Comparison of ENCODE assay signal across 12 cellular contexts in genomic region chr6:88899569-88900316, GRCh38.
DNase-seq lines count a peak whose midpoint lies in the region; ATAC-seq and TF ChIP-seq lines count a peak whose summit lies in the region.
"Had no signal": no experiment of that assay in that cellular context is flagged by ENCODE, and none has a peak within 500 bp of the region (broad histone marks: within the 10 kb centered on the region; RNA-seq: fewer than 3 reads in every experiment).

No MANE protein-coding gene starts in this region.

- DNase-seq in DMS53 (lab: John Stamatoyannopoulos, UW), result peak; percentile 21
- DNase-seq in DMS53 treated with DMSO at 0.1 percent for 48 hours (lab: John Stamatoyannopoulos, UW; ENCODE audit: unreplicated experiment), result no peak
- peak; percentile 13 to 46 for DNase-seq in Kasumi-1 (lab: John Stamatoyannopoulos, UW)
- no peak for DNase-seq in mammary epithelial cell
- no peak for DNase-seq in osteoblast (ENCODE audit: insufficient read length, low spot score, missing footprints)
- no peak for DNase-seq in NCI-H510A (lab: John Stamatoyannopoulos, UW)
- DNase-seq in tibial nerve (ENCODE audit: low spot score in 2 of 2), result no peak
- DNase-seq: activated naive CD8-positive, alpha-beta T cell treated with anti-CD3 and anti-CD28 coated beads, Interleukin-2, amount 50 U/mL, for 24 hours; NCI-H1694 had no signal

- H3K27me3 ChIP-seq in mammary epithelial cell (ENCODE audit: insufficient read depth, low read length) (no peaks in the 10 kb centered on the region), osteoblast (ENCODE audit: insufficient read depth, low read length) (no peaks in the 10 kb centered on the region), tibial nerve (no peaks in the 10 kb centered on the region)
- H3K27me3 ChIP-seq: hepatocyte, suprapubic skin had no signal

- H3K27ac ChIP-seq in mammary epithelial cell (ENCODE audit: insufficient read depth, low read depth, low read length) (no peak overlapping the region), osteoblast (ENCODE audit: low read depth, low read length) (no peak overlapping the region), tibial nerve (no peak overlapping the region)
- H3K27ac ChIP-seq: hepatocyte, suprapubic skin had no signal

- no peak overlapping the region for H3K9ac ChIP-seq in mammary epithelial cell (ENCODE audit: insufficient read depth, low read length)

- no peak for ATAC-seq in HG02885 (IDR thresholded peaks at IDR 0.05; ENCODE audit: poor library complexity, unreplicated experiment)
- ATAC-seq: activated naive CD8-positive, alpha-beta T cell treated with anti-CD3 and anti-CD28 coated beads, Interleukin-2, amount 50 U/mL, for 24 hours had no signal

- CTCF ChIA-PET in mammary epithelial cell (lab: Charles Lee; ENCODE audit: low non-redundant PET), result interaction anchor here (0.5 kb wide), 1 partner anchor 44 kb away, joined by 4 read pairs; no protein-coding TSS in a partner anchor

- H3K36me3 ChIP-seq in mammary epithelial cell (ENCODE audit: insufficient read depth, low read length) (no peaks in the 10 kb centered on the region), osteoblast (ENCODE audit: insufficient read depth, low read length) (peaks cover 2% of the 10 kb centered on the region), tibial nerve (peaks cover 0 to 19% (median 0%) of the 10 kb centered on the region in 3 donors)

- TF ChIP-seq CTCF in mammary epithelial cell (conservative IDR thresholded peaks at IDR 0.05 in 1 of 2, IDR thresholded peaks at IDR 0.05 in 1 of 2; ENCODE audit: extremely low read depth in 1 of 2, insufficient read depth in 1 of 2, low read depth in 1 of 2, low read length in 2 of 2) (peak; percentile 27 to 31), osteoblast (IDR thresholded peaks at IDR 0.05; ENCODE audit: extremely low read depth, low read depth, low read length) (peak; percentile 32), tibial nerve (IDR thresholded peaks at IDR 0.05) (no peak)

- WGBS in mammary epithelial cell (ENCODE audit: low coverage, missing lambda C conversion rate), result 97% methylated on average over 2 of the region's 2 CpGs
- WGBS in tibial nerve, 2 donors, result 95 to 97% methylated on average over 2 of the region's 2 CpGs

- H3K4me3 ChIP-seq in mammary epithelial cell (replicated peaks in 1 of 3; ENCODE audit: insufficient read depth in 1 of 3, low read depth in 2 of 3, low read length in 3 of 3) (no peak overlapping the region), osteoblast (ENCODE audit: insufficient read depth, low read length) (no peak overlapping the region), tibial nerve (no peak overlapping the region)
- H3K4me3 ChIP-seq: hepatocyte, suprapubic skin had no signal

- H3K4me1 ChIP-seq in mammary epithelial cell (ENCODE audit: insufficient read depth, low read length) (no peaks in the 10 kb centered on the region), osteoblast (ENCODE audit: insufficient read depth, low read length) (no peaks in the 10 kb centered on the region), tibial nerve (no peaks in the 10 kb centered on the region)
- H3K4me1 ChIP-seq: suprapubic skin had no signal

- H3K9me3 ChIP-seq in mammary epithelial cell (replicated peaks; ENCODE audit: insufficient read depth, low read length), result no peaks in the 10 kb centered on the region
- no peaks in the 10 kb centered on the region for H3K9me3 ChIP-seq in osteoblast (ENCODE audit: low read depth, low read length)
- H3K9me3 ChIP-seq in tibial nerve, result no peaks in the 10 kb centered on the region
- H3K9me3 ChIP-seq: suprapubic skin had no signal

- TF ChIP-seq EP300 in tibial nerve (IDR thresholded peaks at IDR 0.05), result no peak

- H3K79me2 ChIP-seq in mammary epithelial cell (ENCODE audit: insufficient read depth, low read length) (no peaks in the 10 kb centered on the region), osteoblast (ENCODE audit: insufficient read depth, low read length) (no peaks in the 10 kb centered on the region)
- H3K79me2 ChIP-seq: hepatocyte had no signal

- H3K4me2 ChIP-seq in mammary epithelial cell (ENCODE audit: insufficient read depth, low read depth, low read length), result no peak overlapping the region
- H3K4me2 ChIP-seq in osteoblast (ENCODE audit: insufficient read depth, low read length), result no peak overlapping the region
- H3K4me2 ChIP-seq: hepatocyte had no signal

- no peak overlapping the region for H2AFZ ChIP-seq in mammary epithelial cell (ENCODE audit: low read depth, low read length)
- no peak overlapping the region for H2AFZ ChIP-seq in osteoblast (ENCODE audit: low read length)
- H2AFZ ChIP-seq: hepatocyte had no signal

- no peak for TF ChIP-seq POLR2A in tibial nerve (IDR thresholded peaks at IDR 0.05)

- dilution Hi-C loops in mammary epithelial cell (cut with HindIII; ENCODE audit: low sequenced_read_pairs), result no loop called here

- in situ Hi-C loops in mammary epithelial cell (cut with MboI; ENCODE audit: low sequenced_read_pairs in 2 of 2), result no loop called here

- no TSS peak for BruUV-seq in mammary epithelial cell (replicated peaks; lab: Mats Ljungman, UMichigan)

- intact Hi-C loops in mammary epithelial cell (cut with micrococcal nuclease), result no loop called here

- H4K20me1 ChIP-seq in mammary epithelial cell (ENCODE audit: insufficient read depth, low read length), result no peaks in the 10 kb centered on the region
- H4K20me1 ChIP-seq in osteoblast (ENCODE audit: insufficient read depth, low read length), result no peaks in the 10 kb centered on the region

Comparison
In these comparisons a context has a peak if more than half of its experiments do, and no peak if none do; other contexts are left out.
1. DNase-seq: peak in DMS53 (single experiment) and Kasumi-1 (2 of 2); none in DMS53 treated with DMSO at 0.1 percent for 48 hours (single experiment), mammary epithelial cell (single experiment), osteoblast (single experiment), NCI-H510A (single experiment) and tibial nerve (0 of 2).
2. CTCF ChIP-seq: peak in mammary epithelial cell (2 of 2) and osteoblast (single experiment); none in tibial nerve (0 of 5).